20 cellular contexts compared by ENCODE assay signal in the genomic region with DNA sequence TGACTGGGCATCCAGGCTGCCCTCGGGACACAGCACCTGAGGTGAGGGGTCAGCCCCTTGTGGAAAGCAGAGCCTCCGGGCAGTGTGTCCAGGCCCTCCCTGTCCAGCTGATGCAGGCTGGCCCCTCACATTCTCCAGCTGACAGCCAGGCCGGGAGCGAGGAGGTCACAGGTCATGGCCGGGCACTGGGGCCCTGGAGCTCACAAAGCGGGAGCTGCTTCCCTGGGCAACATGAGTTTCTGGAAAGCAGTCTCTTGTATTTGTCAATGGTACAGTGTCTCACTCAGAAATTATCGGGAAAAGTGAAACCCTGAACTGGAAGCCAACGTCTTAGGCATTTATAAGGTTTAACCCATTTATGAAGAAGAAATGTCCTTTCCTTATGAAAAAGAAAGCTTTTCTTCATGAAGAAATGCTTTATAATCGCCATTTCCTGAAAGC.
"Had no signal": no experiment of that assay in that cellular context is flagged by ENCODE, and none has a peak within 500 bp of the region (broad histone marks: within the 10 kb centered on the region; RNA-seq: fewer than 3 reads in every experiment).

No MANE protein-coding gene starts in this region.

- ATAC-seq: activated CD4-positive, CD25-positive, alpha-beta regulatory T cell treated with anti-CD3 and anti-CD28 coated beads, Interleukin-2, amount 50 U/mL, for 24 hours; gastroesophageal sphincter; left ventricle myocardium superior; natural killer cell; stimulated activated naive CD8-positive, alpha-beta T cell treated with anti-CD3 and anti-CD28 coated beads, Interleukin-15, amount 100 ng/mL, for 72 hours; upper lobe of right lung had no signal

- H3K4me1 Mint-ChIP-seq: natural killer cell had no signal

- H3K27ac ChIP-seq: body of pancreas, coronary artery, spleen, upper lobe of right lung had no signal

- H3K27me3 Mint-ChIP-seq: activated naive CD8-positive, alpha-beta T cell; memory B cell; stimulated activated naive CD8-positive, alpha-beta T cell treated with anti-CD3 and anti-CD28 coated beads, Interleukin-15, amount 100 ng/mL, for 72 hours had no signal

- DNase-seq: activated CD4-positive, alpha-beta T cell treated with anti-CD3 and anti-CD28 coated beads, Interleukin-2, amount 50 U/mL, for 1 hour; activated CD8-positive, alpha-beta memory T cell treated with anti-CD3 and anti-CD28 coated beads for 24 hours; activated gamma-delta T cell treated with Interleukin-2 at 50 U/mL for 16 hours; amniotic stem cell; central memory CD4-positive, alpha-beta T cell; effector memory CD4-positive, alpha-beta T cell; kidney; left ventricle myocardium superior; natural killer cell; sigmoid colon; spleen; stimulated activated naive CD8-positive, alpha-beta T cell treated with anti-CD3 and anti-CD28 coated beads, Interleukin-15, amount 100 ng/mL, for 72 hours; upper lobe of right lung had no signal

- H3K36me3 ChIP-seq: gastroesophageal sphincter, prostate gland, sigmoid colon, spleen, upper lobe of right lung had no signal

- H3K4me3 ChIP-seq: body of pancreas, coronary artery, gastroesophageal sphincter, prostate gland, sigmoid colon, spleen, upper lobe of right lung had no signal

- H3K4me1 ChIP-seq: body of pancreas, gastroesophageal sphincter, prostate gland, sigmoid colon, upper lobe of right lung had no signal

- H3K27ac Mint-ChIP-seq: activated naive CD8-positive, alpha-beta T cell; memory B cell; natural killer cell had no signal

- H3K4me3 Mint-ChIP-seq: activated naive CD8-positive, alpha-beta T cell; memory B cell; natural killer cell; stimulated activated naive CD8-positive, alpha-beta T cell treated with anti-CD3 and anti-CD28 coated beads, Interleukin-15, amount 100 ng/mL, for 72 hours had no signal

- H3K9me3 ChIP-seq: prostate gland, upper lobe of right lung had no signal

- H3K27me3 ChIP-seq: body of pancreas, gastroesophageal sphincter, sigmoid colon, spleen, upper lobe of right lung had no signal
